In the genomic region with DNA sequence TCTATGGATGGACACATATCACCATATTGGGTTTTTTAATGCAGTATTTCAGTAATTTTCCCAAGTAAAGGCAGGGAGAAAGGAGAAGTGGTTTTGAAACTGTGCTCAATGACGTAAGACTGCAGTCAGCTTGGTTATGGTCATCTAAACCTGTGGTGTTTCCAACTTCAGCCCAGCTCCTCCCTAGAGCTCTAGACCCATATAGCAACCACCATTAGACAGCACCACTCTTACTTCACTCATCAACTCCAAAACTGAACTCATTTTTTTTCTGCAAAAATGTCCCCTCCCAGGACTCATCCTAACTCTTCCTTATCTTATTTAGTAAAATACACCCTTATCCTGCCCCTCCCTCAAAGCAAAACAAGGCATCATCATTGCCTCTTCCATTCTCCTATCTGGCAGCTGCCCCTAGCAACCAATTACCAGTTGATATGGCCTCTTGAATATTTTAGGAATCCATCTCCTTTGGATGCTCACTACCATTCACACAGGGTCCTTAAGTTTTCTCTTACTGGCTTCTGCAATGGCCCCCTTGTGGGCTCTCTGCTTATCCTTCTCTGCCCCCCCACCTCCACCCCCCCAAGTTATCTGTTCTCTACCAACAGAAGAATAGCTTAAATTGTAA, we compare ENCODE assay signal across 10 cellular contexts. TPM values are rescaled to one million over a fixed set of nuclear protein-coding genes. Genes with fewer than 3 reads are reported as not detected.
DNase-seq lines count a peak whose midpoint lies in the region; ATAC-seq and TF ChIP-seq lines count a peak whose summit lies in the region.
"Had no signal": no experiment of that assay in that cellular context is flagged by ENCODE, and none has a peak within 500 bp of the region (broad histone marks: within the 10 kb centered on the region; RNA-seq: fewer than 3 reads in every experiment).

No MANE protein-coding gene starts in this region.

- POLR2A ChIA-PET in activated CD4-positive, alpha-beta memory T cell treated with anti-CD3 and anti-CD28 coated beads for 36 hours (lab: Charles Lee), result interaction anchor here (1.1 to 3.7 kb wide), 7 partner anchors 13 to 513 kb away, joined by 3 to 20 read pairs (median 7); a partner anchor contains a TSS

- ATAC-seq in GM18505 (IDR thresholded peaks at IDR 0.05; ENCODE audit: unreplicated experiment) (peak; percentile 21), HG03378 (IDR thresholded peaks at IDR 0.05; ENCODE audit: unreplicated experiment) (peak; percentile 37), natural killer cell (no peak)

- H3K4me1 Mint-ChIP-seq in activated CD4-positive, alpha-beta memory T cell treated with anti-CD3 and anti-CD28 coated beads for 36 hours (ENCODE audit: low read depth), result peaks cover 36% of the 10 kb centered on the region
- H3K4me1 Mint-ChIP-seq in natural killer cell, result peaks cover 36% of the 10 kb centered on the region in 2 donors

- no peak overlapping the region for H3K27ac Mint-ChIP-seq in activated CD4-positive, alpha-beta memory T cell treated with anti-CD3 and anti-CD28 coated beads for 36 hours
- peak overlapping the region; percentile 7 to 87 for H3K27ac Mint-ChIP-seq in natural killer cell

- TF ChIP-seq CTCF in natural killer cell (IDR thresholded peaks at IDR 0.05), result no peak

- no peaks in the 10 kb centered on the region for H3K27me3 Mint-ChIP-seq in activated CD4-positive, alpha-beta memory T cell treated with anti-CD3 and anti-CD28 coated beads for 36 hours
- no peaks in the 10 kb centered on the region for H3K27me3 Mint-ChIP-seq in natural killer cell (ENCODE audit: low read depth in 2 of 2)

- TF ChIP-seq POLR2A in GM18505 (IDR thresholded peaks at IDR 0.05; ENCODE audit: borderline replicate concordance, extremely low read depth, insufficient read depth, insufficient read length), result no peak

- peaks cover 2% of the 10 kb centered on the region for H3K36me3 Mint-ChIP-seq in activated CD4-positive, alpha-beta memory T cell treated with anti-CD3 and anti-CD28 coated beads for 36 hours
- H3K36me3 Mint-ChIP-seq in natural killer cell, result no peaks in the 10 kb centered on the region

- intact Hi-C loops in activated CD4-positive, alpha-beta memory T cell treated with anti-CD3 and anti-CD28 coated beads for 36 hours (cut with micrococcal nuclease), result loop anchor here (2.0 to 5.0 kb wide), 2 partner anchors 13 to 510 kb away; a partner anchor contains a TSS
- intact Hi-C loops in natural killer cell (cut with micrococcal nuclease), result loop anchor here (5.0 kb wide), 1 partner anchor 110 kb away; no protein-coding TSS in a partner anchor

- peak overlapping the region; percentile 86 for H3K4me3 Mint-ChIP-seq in activated CD4-positive, alpha-beta memory T cell treated with anti-CD3 and anti-CD28 coated beads for 36 hours
- peak overlapping the region; percentile 73 for H3K4me3 Mint-ChIP-seq in natural killer cell

- DNase-seq in activated CD4-positive, alpha-beta memory T cell treated with anti-CD3 and anti-CD28 coated beads for 36 hours, result no peak
- DNase-seq in natural killer cell (no peak), NCI-H1092 treated with DMSO at 0.1 percent for 48 hours (lab: John Stamatoyannopoulos, UW) (no peak), DMS53 treated with DMSO at 0.1 percent for 48 hours (lab: John Stamatoyannopoulos, UW; ENCODE audit: unreplicated experiment) (no peak), GM19240 (ENCODE audit: insufficient read length, low spot score) (no peak)
- no peak for DNase-seq in activated effector memory CD4-positive, alpha-beta T cell treated with anti-CD3 and anti-CD28 coated beads, Interleukin-2, amount 50 U/mL, for 16 hours
- DNase-seq: kidney, NCI-H2171 had no signal

- H3K9me3 Mint-ChIP-seq in activated CD4-positive, alpha-beta memory T cell treated with anti-CD3 and anti-CD28 coated beads for 36 hours, result no peaks in the 10 kb centered on the region
- no peaks in the 10 kb centered on the region for H3K9me3 Mint-ChIP-seq in natural killer cell

- CTCF ChIA-PET in activated CD4-positive, alpha-beta memory T cell treated with anti-CD3 and anti-CD28 coated beads for 36 hours (lab: Charles Lee), result interaction anchor here (0.7 to 5.5 kb wide), 5 partner anchors 29 to 124 kb away, joined by 3 to 53 read pairs (median 7); no protein-coding TSS in a partner anchor

RNA-seq across cellular contexts. Expression of a gene that starts 1.5 kb away (rescaled TPM):
- 10 to 100 TPM; 27.1 to 31.4 TPM for total RNA-seq in activated CD4-positive, alpha-beta memory T cell treated with anti-CD3 and anti-CD28 coated beads for 36 hours
- total RNA-seq in natural killer cell, result 10 to 100 TPM; 10.2 to 22.0 (median 16.8) TPM

RNA-seq across cellular contexts. Expression of a gene that starts 55.7 kb away (rescaled TPM):
- total RNA-seq in activated CD4-positive, alpha-beta memory T cell treated with anti-CD3 and anti-CD28 coated beads for 36 hours, result 1 to 10 TPM; 7.3 to 8.8 TPM
- total RNA-seq in natural killer cell, result 1 to 10 TPM; 3.1 to 5.1 (median 3.4) TPM

Comparison
In these comparisons a context has a peak if more than half of its experiments do, and no peak if none do; other contexts are left out.
1. ATAC-seq: peak in GM18505 (single experiment) and HG03378 (single experiment); none in natural killer cell (0 of 3).